Comparison of ENCODE assay signal across 22 cellular contexts in the genomic region with DNA sequence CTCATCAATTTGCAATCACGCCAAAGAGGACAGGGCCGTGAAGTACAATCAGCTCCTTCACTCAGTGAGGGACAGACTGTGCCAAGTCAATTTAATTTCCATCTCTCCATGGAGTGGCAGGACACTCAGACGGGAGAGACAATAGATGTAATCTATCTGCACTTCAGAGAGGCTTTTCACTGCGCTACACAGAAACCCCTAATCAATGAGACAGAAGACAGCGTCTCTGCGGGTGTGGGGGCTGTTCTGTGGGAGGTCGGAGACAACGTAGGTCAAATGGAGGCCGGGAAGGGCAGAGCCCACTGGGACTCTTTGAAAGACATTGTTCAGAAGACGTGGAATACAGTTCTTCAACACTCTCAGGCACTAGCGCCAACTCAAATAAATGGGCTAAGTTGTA.
"Had no signal": no experiment of that assay in that cellular context is flagged by ENCODE, and none has a peak within 500 bp of the region (broad histone marks: within the 10 kb centered on the region; RNA-seq: fewer than 3 reads in every experiment).

No MANE protein-coding gene starts in this region.

- H3K4me3 ChIP-seq: esophagus muscularis mucosa, gastroesophageal sphincter, left ventricle myocardium inferior, lower lobe of right lung, psoas muscle, spleen, tibial nerve, upper lobe of right lung, vagina had no signal

- H3K9me3 ChIP-seq: lower lobe of right lung, upper lobe of right lung, vagina had no signal

- H3K36me3 Mint-ChIP-seq: memory B cell; mesothelial cell of epicardium; natural killer cell; stimulated activated memory B cell treated with anti-CD40 and anti-IgM and Interleukin-4, amounts not matched to agents 10 μg/mL and 1 μg/mL and 100 μg/mL, for 72 hours had no signal

- H3K4me1 ChIP-seq: esophagus muscularis mucosa, gastroesophageal sphincter, left ventricle myocardium inferior, lower lobe of right lung, psoas muscle, spleen, tibial nerve, upper lobe of right lung, vagina had no signal

- DNase-seq: effector memory CD4-positive, alpha-beta T cell; kidney; left cardiac atrium; left ventricle myocardium inferior; lower lobe of right lung; natural killer cell; psoas muscle; spleen; stimulated activated CD4-positive, alpha-beta T cell treated with anti-CD3 and anti-CD28 coated beads, Interleukin-15, amount 100 ng/mL, for 24 hours; stimulated activated CD4-positive, alpha-beta T cell treated with anti-CD3 and anti-CD28 coated beads, Interleukin-1b, Interleukin-23, amount 100 ng/mL, for 48 hours; stimulated activated CD4-positive, alpha-beta T cell treated with anti-CD3 and anti-CD28 coated beads, Interleukin-4, amount 100 ng/mL, for 24 hours; upper lobe of right lung had no signal

- H3K27me3 Mint-ChIP-seq: stimulated activated memory B cell treated with anti-CD40 and anti-IgM and Interleukin-4, amounts not matched to agents 10 μg/mL and 1 μg/mL and 100 μg/mL, for 72 hours had no signal

- H3K36me3 ChIP-seq: esophagus muscularis mucosa, gastroesophageal sphincter, left ventricle myocardium inferior, lower lobe of right lung, spleen, tibial nerve, upper lobe of right lung, vagina had no signal

- ATAC-seq: gastroesophageal sphincter; left cardiac atrium; lower lobe of right lung; natural killer cell; psoas muscle; sciatic nerve; stimulated activated memory B cell treated with anti-CD40 and anti-IgM and Interleukin-4, amounts not matched to agents 10 μg/mL and 1 μg/mL and 100 μg/mL, for 72 hours; upper lobe of right lung had no signal

- H3K27me3 ChIP-seq: esophagus muscularis mucosa, spleen, tibial nerve, upper lobe of right lung, vagina had no signal

- H3K4me3 Mint-ChIP-seq: memory B cell; mesothelial cell of epicardium; natural killer cell; stimulated activated memory B cell treated with anti-CD40 and anti-IgM and Interleukin-4, amounts not matched to agents 10 μg/mL and 1 μg/mL and 100 μg/mL, for 72 hours; stimulated activated naive CD8-positive, alpha-beta T cell treated with anti-CD3 and anti-CD28 coated beads, Interleukin-15, Interleukin-2, amounts not matched to agents 100 ng/mL and 50 ng/mL, for 24 hours had no signal

- H3K27ac Mint-ChIP-seq: memory B cell; mesothelial cell of epicardium; natural killer cell; stimulated activated memory B cell treated with anti-CD40 and anti-IgM and Interleukin-4, amounts not matched to agents 10 μg/mL and 1 μg/mL and 100 μg/mL, for 72 hours; stimulated activated naive CD8-positive, alpha-beta T cell treated with anti-CD3 and anti-CD28 coated beads, Interleukin-15, Interleukin-2, amounts not matched to agents 100 ng/mL and 50 ng/mL, for 24 hours had no signal

- H3K4me1 Mint-ChIP-seq: memory B cell; mesothelial cell of epicardium; natural killer cell; stimulated activated memory B cell treated with anti-CD40 and anti-IgM and Interleukin-4, amounts not matched to agents 10 μg/mL and 1 μg/mL and 100 μg/mL, for 72 hours had no signal

- H3K27ac ChIP-seq: epithelial cell of prostate, esophagus muscularis mucosa, gastroesophageal sphincter, left ventricle myocardium inferior, lower lobe of right lung, psoas muscle, spleen, tibial nerve, upper lobe of right lung, vagina had no signal
